In the genomic region with DNA sequence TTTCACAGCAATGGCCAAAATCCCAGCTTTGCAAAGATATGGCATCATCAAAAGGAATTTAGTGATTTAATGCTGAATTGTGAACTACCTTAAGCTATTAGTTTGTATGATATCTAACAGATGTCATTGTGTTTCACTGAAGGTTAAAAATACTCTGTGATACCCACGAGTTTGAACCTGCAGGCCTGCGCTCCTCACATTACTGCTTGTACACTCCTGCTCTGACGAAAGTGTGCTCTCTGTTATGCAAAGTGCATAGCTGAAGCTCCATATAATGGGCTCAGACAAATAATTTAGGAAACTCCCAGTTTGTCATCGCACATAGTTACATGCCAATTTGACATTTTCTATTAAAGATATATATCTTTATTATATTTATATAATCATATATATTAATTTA, we compare ENCODE assay signal across 13 cellular contexts.
"Had no signal": no experiment of that assay in that cellular context is flagged by ENCODE, and none has a peak within 500 bp of the region (broad histone marks: within the 10 kb centered on the region; RNA-seq: fewer than 3 reads in every experiment).

No MANE protein-coding gene starts in this region.

- H3K27ac Mint-ChIP-seq: activated CD4-positive, alpha-beta T cell treated with anti-CD3 and anti-CD28 coated beads, Interleukin-2, amount 10 ng/mL, durations not matched to agents 7 days and 5 days; activated naive CD4-positive, alpha-beta T cell treated with anti-CD3 and anti-CD28 coated beads for 36 hours had no signal

- H3K9me3 ChIP-seq: colonic mucosa, gastroesophageal sphincter, tibial artery had no signal

- H3K36me3 ChIP-seq: colonic mucosa, gastroesophageal sphincter, tibial artery had no signal

- H3K27ac ChIP-seq: colonic mucosa, gastroesophageal sphincter, parathyroid adenoma, tibial artery had no signal

- H3K9ac ChIP-seq: parathyroid adenoma had no signal

- ATAC-seq: activated T-helper 17 cell treated with anti-CD3 and anti-CD28 coated beads, Interleukin-2, amount 50 U/mL, for 72 hours; gastroesophageal sphincter had no signal

- H3K27me3 ChIP-seq: colonic mucosa, gastroesophageal sphincter, tibial artery had no signal

- H3K9me3 Mint-ChIP-seq: activated CD4-positive, alpha-beta T cell treated with anti-CD3 and anti-CD28 coated beads, Interleukin-2, amount 10 ng/mL, durations not matched to agents 7 days and 5 days; activated naive CD4-positive, alpha-beta T cell treated with anti-CD3 and anti-CD28 coated beads for 36 hours; activated T-helper 17 cell treated with anti-CD3 and anti-CD28 coated beads, Interleukin-2, amount 50 U/mL, for 72 hours; mesothelial cell of epicardium had no signal

- H3K4me3 ChIP-seq: colonic mucosa, gastroesophageal sphincter, tibial artery had no signal

- H3K4me3 Mint-ChIP-seq: activated CD4-positive, alpha-beta T cell treated with anti-CD3 and anti-CD28 coated beads, Interleukin-2, amount 10 ng/mL, durations not matched to agents 7 days and 5 days; activated naive CD4-positive, alpha-beta T cell treated with anti-CD3 and anti-CD28 coated beads for 36 hours; activated T-helper 17 cell treated with anti-CD3 and anti-CD28 coated beads, Interleukin-2, amount 50 U/mL, for 72 hours; mesothelial cell of epicardium had no signal

- H2AFZ ChIP-seq: parathyroid adenoma had no signal

- DNase-seq: activated CD4-positive, alpha-beta T cell treated with anti-CD3 and anti-CD28 coated beads, Interleukin-2, amount 10 ng/mL, durations not matched to agents 7 days and 5 days; activated CD4-positive, CD25-positive, alpha-beta regulatory T cell; activated naive CD4-positive, alpha-beta T cell treated with anti-CD3 and anti-CD28 coated beads for 36 hours; activated T-cell treated with anti-CD3 and anti-CD28 coated beads for 4 hours; colonic mucosa; effector memory CD4-positive, alpha-beta T cell; kidney; stimulated activated CD4-positive, alpha-beta T cell treated with anti-CD3 and anti-CD28 coated beads, Interleukin-4, amount 100 ng/mL, for 4 hours; tibial artery had no signal

- H3K27me3 Mint-ChIP-seq: activated CD4-positive, alpha-beta T cell treated with anti-CD3 and anti-CD28 coated beads, Interleukin-2, amount 10 ng/mL, durations not matched to agents 7 days and 5 days; activated T-helper 17 cell treated with anti-CD3 and anti-CD28 coated beads, Interleukin-2, amount 50 U/mL, for 72 hours had no signal
